ENCODE assay signal across 8 cellular contexts in genomic region chr1:155173478-155174333, GRCh38. TPM values are rescaled to one million over a fixed set of nuclear protein-coding genes. Genes with fewer than 3 reads are reported as not detected.
DNase-seq lines count a peak whose midpoint lies in the region; ATAC-seq and TF ChIP-seq lines count a peak whose summit lies in the region.

A gene with protein sequence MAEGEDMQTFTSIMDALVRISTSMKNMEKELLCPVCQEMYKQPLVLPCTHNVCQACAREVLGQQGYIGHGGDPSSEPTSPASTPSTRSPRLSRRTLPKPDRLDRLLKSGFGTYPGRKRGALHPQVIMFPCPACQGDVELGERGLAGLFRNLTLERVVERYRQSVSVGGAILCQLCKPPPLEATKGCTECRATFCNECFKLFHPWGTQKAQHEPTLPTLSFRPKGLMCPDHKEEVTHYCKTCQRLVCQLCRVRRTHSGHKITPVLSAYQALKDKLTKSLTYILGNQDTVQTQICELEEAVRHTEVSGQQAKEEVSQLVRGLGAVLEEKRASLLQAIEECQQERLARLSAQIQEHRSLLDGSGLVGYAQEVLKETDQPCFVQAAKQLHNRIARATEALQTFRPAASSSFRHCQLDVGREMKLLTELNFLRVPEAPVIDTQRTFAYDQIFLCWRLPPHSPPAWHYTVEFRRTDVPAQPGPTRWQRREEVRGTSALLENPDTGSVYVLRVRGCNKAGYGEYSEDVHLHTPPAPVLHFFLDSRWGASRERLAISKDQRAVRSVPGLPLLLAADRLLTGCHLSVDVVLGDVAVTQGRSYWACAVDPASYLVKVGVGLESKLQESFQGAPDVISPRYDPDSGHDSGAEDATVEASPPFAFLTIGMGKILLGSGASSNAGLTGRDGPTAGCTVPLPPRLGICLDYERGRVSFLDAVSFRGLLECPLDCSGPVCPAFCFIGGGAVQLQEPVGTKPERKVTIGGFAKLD (plus strand): TSS chr1:155173849. CDS start chr1:155173967, 118 bp downstream.

- H3K4me3 ChIP-seq in GM12864 (ENCODE audit: low read depth, low read length) = peak within 1 kb of the TSS; percentile 97

- H3K27me3 Mint-ChIP-seq in activated B cell treated with CpG ODN at 0.5 μM for 24 hours = no peaks in the 10 kb centered on the region

- TF ChIP-seq CTCF in GM12864 (IDR thresholded peaks at IDR 0.05; ENCODE audit: low read depth, low read length, missing control alignments) (no peak), activated B cell treated with CpG ODN at 0.5 μM for 24 hours (IDR thresholded peaks at IDR 0.05) (no peak)

- no peak for DNase-seq in GM12864 (ENCODE audit: low read depth)
- peak; percentile 39 for DNase-seq in NCI-H1436 treated with DMSO at 0.1 percent for 48 hours (lab: John Stamatoyannopoulos, UW)
- no peak for DNase-seq in activated B cell treated with CpG ODN at 0.5 μM for 24 hours
- DNase-seq in central memory CD4-positive, alpha-beta T cell = peak; percentile 46
- DNase-seq in stimulated activated CD4-positive, alpha-beta T cell treated with anti-CD3 and anti-CD28 coated beads, Interleukin-2, amount 100 ng/mL, for 24 hours = peak; percentile 76 to 80
- DNase-seq in NCI-H2029 (lab: John Stamatoyannopoulos, UW) = no peak
- DNase-seq in KBM-7 = no peak

- H3K4me3 Mint-ChIP-seq in activated B cell treated with CpG ODN at 0.5 μM for 24 hours = peak within 1 kb of the TSS; percentile 99

- intact Hi-C loops in activated B cell treated with CpG ODN at 0.5 μM for 24 hours (cut with micrococcal nuclease) = loop anchor here (1.0 to 10.0 kb wide), 6 partner anchors 33 to 619 kb away; partner anchors contain the start of genes ADAM15, CKS1B, DPM3 and SHC1

- H3K36me3 Mint-ChIP-seq in activated B cell treated with CpG ODN at 0.5 μM for 24 hours (ENCODE audit: low read depth) = peaks cover 26% of the 10 kb centered on the region

- H3K4me1 Mint-ChIP-seq in activated B cell treated with CpG ODN at 0.5 μM for 24 hours = peaks cover 32% of the 10 kb centered on the region

- in situ Hi-C loops in KBM-7 (cut with MboI; ENCODE audit: low pct_unique_long_range_greater_than_20kb, low sequenced_read_pairs) = no loop called here

- no peaks in the 10 kb centered on the region for H3K27me3 ChIP-seq in layer of hippocampus (ENCODE audit: control insufficient read depth, insufficient read depth, low read length)

- H3K27ac Mint-ChIP-seq in activated B cell treated with CpG ODN at 0.5 μM for 24 hours = peak within 1 kb of the TSS; percentile 98

- H3K9me3 Mint-ChIP-seq in activated B cell treated with CpG ODN at 0.5 μM for 24 hours = no peaks in the 10 kb centered on the region

- POLR2A ChIA-PET in activated B cell treated with CpG ODN at 0.5 μM for 24 hours (lab: Charles Lee) = interaction anchor here (0.6 to 4.5 kb wide), 27 partner anchors 11 to 1443 kb away, joined by 3 to 63 read pairs (median 4); partner anchors contain the start of genes ADAM15, EFNA1, EFNA3 and MTX1

- ATAC-seq in activated B cell treated with CpG ODN at 0.5 μM for 24 hours (ENCODE audit: low read depth) = peak; percentile 23

- CTCF ChIA-PET in activated B cell treated with CpG ODN at 0.5 μM for 24 hours (lab: Charles Lee) = interaction anchor here (0.7 to 4.5 kb wide), 23 partner anchors 11 to 531 kb away, joined by 3 to 49 read pairs (median 4); partner anchors contain the start of genes ADAM15, EFNA1 and SLC50A1

- peak within 1 kb of the TSS; percentile 91 for H3K27ac ChIP-seq in layer of hippocampus (ENCODE audit: low read depth, low read length)

RNA-seq across cellular contexts. Expression of the gene that starts here (rescaled TPM):
- 1.2 and 1.9 TPM in 2 replicates for total RNA-seq in activated B cell treated with CpG ODN at 0.5 μM for 24 hours

Comparison
In these comparisons a context has a peak if more than half of its experiments do, and no peak if none do; other contexts are left out.
1. DNase-seq: peak in NCI-H1436 treated with DMSO at 0.1 percent for 48 hours (single experiment), central memory CD4-positive, alpha-beta T cell (single experiment) and stimulated activated CD4-positive, alpha-beta T cell treated with anti-CD3 and anti-CD28 coated beads, Interleukin-2, amount 100 ng/mL, for 24 hours (2 of 2); none in GM12864 (single experiment), activated B cell treated with CpG ODN at 0.5 μM for 24 hours (single experiment), NCI-H2029 (single experiment) and KBM-7 (single experiment).